ENCODE assay signal across 8 cellular contexts in the genomic region with DNA sequence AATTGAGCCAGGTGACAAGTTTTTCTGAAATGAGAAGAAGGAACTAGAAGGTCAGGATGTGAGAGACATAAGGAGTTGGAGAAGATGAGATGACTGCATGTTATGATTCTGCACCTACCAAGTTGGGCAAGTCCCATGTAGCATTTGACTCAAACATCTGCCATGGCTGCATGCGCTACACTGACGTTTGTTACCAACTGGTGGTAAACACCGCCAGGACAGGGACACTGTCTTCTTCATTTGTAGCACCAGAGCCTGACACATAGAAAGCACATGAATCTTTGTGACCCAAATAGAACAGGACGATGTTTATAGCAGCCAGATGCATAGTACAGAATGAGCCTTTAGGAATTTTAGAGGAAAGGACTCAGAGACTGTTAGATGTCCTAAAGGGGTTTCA.
"Had no signal": no experiment of that assay in that cellular context is flagged by ENCODE, and none has a peak within 500 bp of the region (broad histone marks: within the 10 kb centered on the region; RNA-seq: fewer than 3 reads in every experiment).

No MANE protein-coding gene starts in this region.

- DNase-seq: GDM1, GF-D8 had no signal

- H3K4me3 ChIP-seq: GM12878 had no signal

- ATAC-seq: GM12878 had no signal

- FAIRE-seq: G401.6, GM12878, GM12891, GM12892, GM18507, GM19239 had no signal
